In genomic region chr2:102142829-102143449, GRCh38 we compare ENCODE assay signal across 10 cellular contexts. TPM values are rescaled to one million over a fixed set of nuclear protein-coding genes. Genes with fewer than 3 reads are reported as not detected.
DNase-seq lines count a peak whose midpoint lies in the region; ATAC-seq, FAIRE-seq and TF ChIP-seq lines count a peak whose summit lies in the region.
"Had no signal": no experiment of that assay in that cellular context is flagged by ENCODE, and none has a peak within 500 bp of the region (broad histone marks: within the 10 kb centered on the region; RNA-seq: fewer than 3 reads in every experiment).

No MANE protein-coding gene starts in this region.

- peaks cover 29% of the 10 kb centered on the region for H3K36me3 Mint-ChIP-seq in astrocyte (ENCODE audit: low read depth, unreplicated experiment)
- H3K36me3 Mint-ChIP-seq: IgD-negative memory B cell had no signal

- no peak for TF ChIP-seq CTCF in astrocyte (IDR thresholded peaks at IDR 0.05; ENCODE audit: insufficient read depth, low read depth, low read length)
- no peak for TF ChIP-seq CTCF in keratinocyte (optimal IDR thresholded peaks at IDR 0.05 in 1 of 3, IDR thresholded peaks at IDR 0.05 in 1 of 3, conservative IDR thresholded peaks at IDR 0.05 in 1 of 3; ENCODE audit: extremely low read depth in 1 of 3, insufficient read depth in 2 of 3, low read length in 3 of 3)

- H3K79me2 ChIP-seq in astrocyte (ENCODE audit: insufficient read depth, low read length) (peaks cover 30% of the 10 kb centered on the region), keratinocyte (ENCODE audit: control insufficient read depth, insufficient read depth, low read length) (no peaks in the 10 kb centered on the region)

- peaks cover 36% of the 10 kb centered on the region for H3K9me3 ChIP-seq in astrocyte (ENCODE audit: insufficient read depth, low read depth, low read length)
- H3K9me3 ChIP-seq in keratinocyte (ENCODE audit: control insufficient read depth, low read depth, low read length): peaks cover 21% of the 10 kb centered on the region

- FAIRE-seq in astrocyte (lab: Jason Lieb, UNC) (no peak), keratinocyte (lab: Jason Lieb, UNC) (peak; percentile 55)

- H3K4me3 Mint-ChIP-seq in astrocyte (ENCODE audit: unreplicated experiment): peak overlapping the region; percentile 85
- H3K4me3 Mint-ChIP-seq in stimulated activated naive CD8-positive, alpha-beta T cell treated with anti-CD3 and anti-CD28 coated beads, Interleukin-15, amount 100 ng/mL, for 72 hours: peak overlapping the region; percentile 54 to 64

- H3K4me2 ChIP-seq in astrocyte (ENCODE audit: low read length) (peak overlapping the region; percentile 98), keratinocyte (ENCODE audit: control insufficient read depth, extremely low read depth, insufficient read depth, low read depth, low read length) (peak overlapping the region; percentile 76)

- H4K20me1 ChIP-seq in astrocyte (ENCODE audit: insufficient read depth, low read length): peaks cover 4% of the 10 kb centered on the region
- no peaks in the 10 kb centered on the region for H4K20me1 ChIP-seq in keratinocyte (ENCODE audit: control insufficient read depth, extremely low read depth, insufficient read depth, low read length)

- ATAC-seq in stimulated activated naive CD8-positive, alpha-beta T cell treated with anti-CD3 and anti-CD28 coated beads, Interleukin-15, amount 100 ng/mL, for 72 hours: peak; percentile 21
- ATAC-seq in HG02840 (IDR thresholded peaks at IDR 0.05; ENCODE audit: low FRiP score, unreplicated experiment) (no peak), GM19023 (IDR thresholded peaks at IDR 0.05; ENCODE audit: unreplicated experiment) (no peak)

- peak overlapping the region; percentile 93 for H3K9ac ChIP-seq in astrocyte (ENCODE audit: low read length)
- peak overlapping the region; percentile 60 for H3K9ac ChIP-seq in keratinocyte (ENCODE audit: control insufficient read depth, extremely low read depth, insufficient read depth, low read length)

- peak overlapping the region; percentile 97 for H2AFZ ChIP-seq in astrocyte (ENCODE audit: low read depth, low read length)
- peak overlapping the region; percentile 98 for H2AFZ ChIP-seq in keratinocyte (ENCODE audit: control insufficient read depth, low read length)

- peaks cover 45% of the 10 kb centered on the region for H3K9me3 Mint-ChIP-seq in astrocyte (ENCODE audit: unreplicated experiment)
- H3K9me3 Mint-ChIP-seq in stimulated activated naive CD8-positive, alpha-beta T cell treated with anti-CD3 and anti-CD28 coated beads, Interleukin-15, amount 100 ng/mL, for 72 hours: peaks cover 53 to 59% of the 10 kb centered on the region in 2 donors

- H3K9me1 ChIP-seq in keratinocyte (ENCODE audit: control insufficient read depth, extremely low read depth, insufficient read depth, low read length): no peaks in the 10 kb centered on the region

- H3K27me3 Mint-ChIP-seq in astrocyte (ENCODE audit: low read depth, unreplicated experiment): peaks cover 4% of the 10 kb centered on the region
- H3K27me3 Mint-ChIP-seq in stimulated activated naive CD8-positive, alpha-beta T cell treated with anti-CD3 and anti-CD28 coated beads, Interleukin-15, amount 100 ng/mL, for 72 hours: peaks cover 51% of the 10 kb centered on the region

- H3K4me1 Mint-ChIP-seq in astrocyte (ENCODE audit: low read depth, unreplicated experiment): peaks cover 24% of the 10 kb centered on the region
- peaks cover 52% of the 10 kb centered on the region for H3K4me1 Mint-ChIP-seq in stimulated activated naive CD8-positive, alpha-beta T cell treated with anti-CD3 and anti-CD28 coated beads, Interleukin-15, amount 100 ng/mL, for 72 hours
- H3K4me1 Mint-ChIP-seq: IgD-negative memory B cell had no signal

- DNase-seq in HuH-7 (ENCODE audit: low spot score) (peak; percentile 69), astrocyte (ENCODE audit: low read depth) (peak; percentile 58), keratinocyte (ENCODE audit: low read depth, low spot score) (no peak), NK-92 (lab: John Stamatoyannopoulos, UW; ENCODE audit: unreplicated experiment) (no peak), NCI-H226 (no peak)
- DNase-seq in stimulated activated naive CD8-positive, alpha-beta T cell treated with anti-CD3 and anti-CD28 coated beads, Interleukin-15, amount 100 ng/mL, for 72 hours: no peak
- DNase-seq: naive B cell had no signal

- H3K27ac ChIP-seq in astrocyte (ENCODE audit: low read depth, low read length) (peak overlapping the region; percentile 62), keratinocyte (ENCODE audit: control insufficient read depth, insufficient read depth, low read length) (peak overlapping the region; percentile 21)

- H3K27ac Mint-ChIP-seq in astrocyte (ENCODE audit: unreplicated experiment): peak overlapping the region; percentile 77
- peak overlapping the region in 1 of 2 donors; percentile 87 for H3K27ac Mint-ChIP-seq in stimulated activated naive CD8-positive, alpha-beta T cell treated with anti-CD3 and anti-CD28 coated beads, Interleukin-15, amount 100 ng/mL, for 72 hours
- H3K27ac Mint-ChIP-seq: IgD-negative memory B cell, naive B cell had no signal

- dilution Hi-C loops in keratinocyte (cut with MboI; ENCODE audit: extremely low pct_ligation_motif_present, low sequenced_read_pairs): no loop called here

- H3K4me1 ChIP-seq in astrocyte (ENCODE audit: insufficient read depth, low read length) (peaks cover 10% of the 10 kb centered on the region), keratinocyte (ENCODE audit: control insufficient read depth, extremely low read depth, insufficient read depth, low read length) (peaks cover 3% of the 10 kb centered on the region)

- H3K27me3 ChIP-seq in astrocyte (ENCODE audit: insufficient read depth, low read length): no peaks in the 10 kb centered on the region
- H3K27me3 ChIP-seq in keratinocyte (ENCODE audit: control insufficient read depth, extremely low read depth, insufficient read depth, low read length): no peaks in the 10 kb centered on the region

- H3K36me3 ChIP-seq in astrocyte (ENCODE audit: insufficient read depth, low read length) (no peaks in the 10 kb centered on the region), keratinocyte (ENCODE audit: control insufficient read depth in 2 of 2, extremely low read depth in 1 of 2, insufficient read depth in 2 of 2, low read length in 2 of 2) (no peaks in the 10 kb centered on the region)

- H3K4me3 ChIP-seq in astrocyte (ENCODE audit: insufficient read depth, low read depth, low read length) (peak overlapping the region; percentile 73), keratinocyte (ENCODE audit: control insufficient read depth in 2 of 3, extremely low read depth in 1 of 3, insufficient read depth in 2 of 3, low read depth in 1 of 3, low read length in 3 of 3) (peak overlapping the region; percentile 43 to 72 (median 61))

RNA-seq across cellular contexts. Expression of gene IL1R1, which starts 0.4 kb away (rescaled TPM):
- total RNA-seq in astrocyte: 6.9 and 7.5 TPM in 2 replicates
- 6.9 to 10.5 TPM (median 7.5 TPM) in 3 replicates for polyA plus RNA-seq in keratinocyte
- polyA plus RNA-seq in keratinocyte (2011; ENCODE audit: low read depth): 2.7 TPM
- 7.2 and 9.8 TPM in 2 replicates for polyA plus RNA-seq in keratinocyte (2011; cell fraction: cytosol; rRNA removed)
- polyA plus RNA-seq in keratinocyte (2011; cell fraction: nucleus; rRNA removed): 7.9 and 8.4 TPM in 2 replicates
- 4.4 and 4.6 TPM in 2 replicates for polyA plus RNA-seq in keratinocyte (2012; ENCODE audit: low replicate concordance)
- polyA minus RNA-seq in keratinocyte: 5.0 to 9.0 TPM (median 6.5 TPM) in 3 replicates
- 7.9 TPM for polyA minus RNA-seq in keratinocyte (2011; cell fraction: cytosol; rRNA and poly(A)+ RNA removed)
- 2.5 and 5.4 TPM in 2 replicates for polyA minus RNA-seq in keratinocyte (2011; cell fraction: nucleus; rRNA and poly(A)+ RNA removed)
- polyA plus RNA-seq: IgD-negative memory B cell had no signal

RNA-seq across cellular contexts. Expression of gene IL1RL2, which starts 43.9 kb away (rescaled TPM):
- total RNA-seq in astrocyte: 0.43 TPM in 1 of 2 replicates, not detected in the other
- polyA plus RNA-seq in keratinocyte: 1.1 to 1.5 TPM (median 1.4 TPM) in 3 replicates
- 3.1 TPM for polyA plus RNA-seq in keratinocyte (2011; ENCODE audit: low read depth)
- 0.53 and 1.2 TPM in 2 replicates for polyA plus RNA-seq in keratinocyte (2011; cell fraction: cytosol; rRNA removed)
- 2.7 and 3.5 TPM in 2 replicates for polyA plus RNA-seq in keratinocyte (2011; cell fraction: nucleus; rRNA removed)
- 1.6 and 2.9 TPM in 2 replicates for polyA plus RNA-seq in keratinocyte (2012; ENCODE audit: low replicate concordance)
- polyA minus RNA-seq in keratinocyte: 0.99 to 1.6 TPM (median 1.1 TPM) in 3 replicates
- 1.3 TPM for polyA minus RNA-seq in keratinocyte (2011; cell fraction: cytosol; rRNA and poly(A)+ RNA removed)
- 1.9 and 2.9 TPM in 2 replicates for polyA minus RNA-seq in keratinocyte (2011; cell fraction: nucleus; rRNA and poly(A)+ RNA removed)
- polyA plus RNA-seq: IgD-negative memory B cell had no signal

Comparison
In these comparisons a context has a peak if more than half of its experiments do, and no peak if none do; other contexts are left out.
1. DNase-seq: peak in HuH-7 (single experiment) and astrocyte (single experiment); none in keratinocyte (single experiment), stimulated activated naive CD8-positive, alpha-beta T cell treated with anti-CD3 and anti-CD28 coated beads, Interleukin-15, amount 100 ng/mL, for 72 hours (0 of 2), NK-92 (single experiment) and NCI-H226 (single experiment).